In genomic region chr10:100008708-100009282, GRCh38 we compare ENCODE assay signal across 8 cellular contexts. TPM values are rescaled to one million over a fixed set of nuclear protein-coding genes. Genes with fewer than 3 reads are reported as not detected.
DNase-seq lines count a peak whose midpoint lies in the region; ATAC-seq and TF ChIP-seq lines count a peak whose summit lies in the region.

No MANE protein-coding gene starts in this region.

- POLR2A ChIA-PET in CD8-positive, alpha-beta memory T cell (lab: Charles Lee): no interaction called here

- no peaks in the 10 kb centered on the region for H3K9me3 Mint-ChIP-seq in CD8-positive, alpha-beta memory T cell

- no peak for TF ChIP-seq CTCF in osteoblast (IDR thresholded peaks at IDR 0.05; ENCODE audit: extremely low read depth, low read depth, low read length)

- peak overlapping the region; percentile 80 to 88 (median 84) for H3K4me3 Mint-ChIP-seq in CD8-positive, alpha-beta memory T cell

- peaks cover 13% of the 10 kb centered on the region for H3K4me1 ChIP-seq in CD8-positive, alpha-beta memory T cell (ENCODE audit: insufficient read depth, low read length)
- H3K4me1 ChIP-seq in endocrine pancreas (ENCODE audit: control insufficient read depth, insufficient read depth, low read length): peaks cover 5% of the 10 kb centered on the region
- H3K4me1 ChIP-seq in osteoblast (ENCODE audit: insufficient read depth, low read length): peaks cover 42% of the 10 kb centered on the region

- ATAC-seq in HG03457 (IDR thresholded peaks at IDR 0.05; ENCODE audit: unreplicated experiment): no peak

- H3K27ac ChIP-seq in CD8-positive, alpha-beta memory T cell (ENCODE audit: low read depth, low read length): peak overlapping the region; percentile 33
- H3K27ac ChIP-seq in osteoblast (ENCODE audit: low read depth, low read length): peak overlapping the region; percentile 92

- H4K20me1 ChIP-seq in osteoblast (ENCODE audit: insufficient read depth, low read length): no peaks in the 10 kb centered on the region

- H3K27ac Mint-ChIP-seq in CD8-positive, alpha-beta memory T cell: peak overlapping the region in 3 of 8 donors; percentile 17 to 56 (median 25)

- H3K27me3 ChIP-seq in CD8-positive, alpha-beta memory T cell (ENCODE audit: insufficient read depth, low read length, poor library complexity, severe bottlenecking): no peaks in the 10 kb centered on the region
- H3K27me3 ChIP-seq in endocrine pancreas (ENCODE audit: control insufficient read depth, insufficient read depth, low read length): no peaks in the 10 kb centered on the region
- H3K27me3 ChIP-seq in osteoblast (ENCODE audit: insufficient read depth, low read length): no peaks in the 10 kb centered on the region

- no peaks in the 10 kb centered on the region for H3K27me3 Mint-ChIP-seq in CD8-positive, alpha-beta memory T cell

- peak overlapping the region; percentile 85 for H3K4me3 ChIP-seq in CD8-positive, alpha-beta memory T cell (ENCODE audit: low read length)
- H3K4me3 ChIP-seq in endocrine pancreas (ENCODE audit: control insufficient read depth, insufficient read depth, low read length): peak overlapping the region; percentile 91
- H3K4me3 ChIP-seq in osteoblast (ENCODE audit: insufficient read depth, low read length): peak overlapping the region; percentile 85

- H3K4me1 Mint-ChIP-seq in CD8-positive, alpha-beta memory T cell: peaks cover 31 to 47% (median 33%) of the 10 kb centered on the region in 3 donors

- H3K4me2 ChIP-seq in osteoblast (ENCODE audit: insufficient read depth, low read length): peak overlapping the region; percentile 77

- DNase-seq in CD8-positive, alpha-beta memory T cell: no peak
- DNase-seq in NAMALWA (ENCODE audit: low spot score) (peak; percentile 58), osteoblast (ENCODE audit: insufficient read length, low spot score, missing footprints) (peak; percentile 85), foreskin melanocyte (no peak), GM19238 (ENCODE audit: insufficient read length, low spot score) (no peak), NOMO-1 (lab: John Stamatoyannopoulos, UW; ENCODE audit: unreplicated experiment in 2 of 2) (no peak)

- peaks cover 46% of the 10 kb centered on the region for H3K79me2 ChIP-seq in osteoblast (ENCODE audit: insufficient read depth, low read length)

- peaks cover 0 to 2% (median 0%) of the 10 kb centered on the region in 3 donors for H3K36me3 Mint-ChIP-seq in CD8-positive, alpha-beta memory T cell

- no peaks in the 10 kb centered on the region for H3K36me3 ChIP-seq in CD8-positive, alpha-beta memory T cell (ENCODE audit: insufficient read depth, low read length)
- H3K36me3 ChIP-seq in endocrine pancreas (ENCODE audit: control insufficient read depth, insufficient read depth, low read length): no peaks in the 10 kb centered on the region
- H3K36me3 ChIP-seq in osteoblast (ENCODE audit: insufficient read depth, low read length): no peaks in the 10 kb centered on the region

- H3K9me3 ChIP-seq in CD8-positive, alpha-beta memory T cell (ENCODE audit: low read length): no peaks in the 10 kb centered on the region
- no peaks in the 10 kb centered on the region for H3K9me3 ChIP-seq in endocrine pancreas (ENCODE audit: control insufficient read depth, low read length)
- no peaks in the 10 kb centered on the region for H3K9me3 ChIP-seq in osteoblast (ENCODE audit: low read depth, low read length)

- peak overlapping the region; percentile 67 for H2AFZ ChIP-seq in osteoblast (ENCODE audit: low read length)

- peak overlapping the region; percentile 82 for H3K9ac ChIP-seq in endocrine pancreas (ENCODE audit: control insufficient read depth, insufficient read depth, low read length)

- CTCF ChIA-PET in CD8-positive, alpha-beta memory T cell (lab: Charles Lee): interaction anchor here (1.1 to 5.1 kb wide), 19 partner anchors 10 to 161 kb away, joined by 3 to 58 read pairs (median 6); no protein-coding TSS in a partner anchor

RNA-seq across cellular contexts. Expression of gene DNMBP, which starts 1.0 kb away (rescaled TPM):
- 1 to 10 TPM; 2.0 to 2.3 TPM for total RNA-seq in CD8-positive, alpha-beta memory T cell
- 1.5 TPM for polyA plus RNA-seq in CD8-positive, alpha-beta memory T cell
- total RNA-seq in osteoblast: 13.0 and 15.9 TPM in 2 replicates

Comparison
In these comparisons a context has a peak if more than half of its experiments do, and no peak if none do; other contexts are left out.
1. DNase-seq: peak in NAMALWA (single experiment) and osteoblast (single experiment); none in CD8-positive, alpha-beta memory T cell (0 of 5), foreskin melanocyte (single experiment), GM19238 (single experiment) and NOMO-1 (0 of 2).
2. Peak in every context shown above with its lines, with median percentiles within 50 percentile points of each other: H3K4me3 ChIP-seq.